8 cellular contexts compared by ENCODE assay signal in the genomic region with DNA sequence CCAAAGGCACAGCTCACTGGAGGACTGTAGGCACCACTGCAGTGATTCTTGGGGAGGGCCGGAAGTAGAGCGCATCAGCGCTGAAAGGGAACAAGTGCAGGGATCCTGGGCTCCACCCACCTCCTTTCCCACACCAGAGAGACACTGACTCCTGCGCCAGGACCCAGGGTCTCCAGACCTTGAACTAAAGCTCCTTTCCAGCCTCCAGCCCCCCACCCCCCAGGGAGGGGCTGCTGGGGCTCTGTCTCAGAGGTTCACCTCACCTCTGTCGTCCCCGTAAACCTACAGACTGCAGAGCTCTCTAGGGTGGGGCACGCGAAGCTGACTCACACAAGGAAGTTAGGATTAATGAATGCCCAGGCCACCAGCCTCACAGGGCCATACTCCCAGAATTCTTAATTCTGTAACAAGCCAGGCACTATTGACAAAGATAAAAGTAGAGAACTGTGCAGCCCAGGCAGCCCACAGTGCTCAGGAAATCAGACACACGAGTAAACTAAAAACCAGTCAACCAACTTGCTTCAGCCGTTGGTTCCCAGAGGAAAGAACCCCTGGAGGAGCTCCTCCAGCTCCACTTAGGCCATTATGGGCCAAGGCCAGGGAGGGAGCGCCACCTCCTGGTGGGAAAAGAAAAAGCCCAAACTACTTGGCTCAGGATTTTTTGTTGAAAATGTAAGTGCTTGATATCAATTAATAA. TPM values are rescaled to one million over a fixed set of nuclear protein-coding genes. Genes with fewer than 3 reads are reported as not detected.
A peak's percentile ranks its signal among the peaks of the same experiment; 100 is the strongest.
DNase-seq lines count a peak whose midpoint lies in the region; ATAC-seq and TF ChIP-seq lines count a peak whose summit lies in the region.

No MANE protein-coding gene starts in this region.

- CTCF ChIA-PET in SK-N-SH (lab: Yijun Ruan, JAX), result interaction anchor here (0.6 to 15.8 kb wide), 53 partner anchors 10 to 607 kb away, joined by 3 to 254 read pairs (median 5); a partner anchor contains a TSS

- POLR2A ChIA-PET in SK-N-SH (lab: Yijun Ruan, JAX), result interaction anchor here (1.1 kb wide), 1 partner anchor 45 kb away, joined by 4 read pairs; no protein-coding TSS in a partner anchor

- H3K4me1 Mint-ChIP-seq in activated naive CD8-positive, alpha-beta T cell treated with anti-CD3 and anti-CD28 coated beads for 36 hours, result no peaks in the 10 kb centered on the region

- no peaks in the 10 kb centered on the region for H3K36me3 Mint-ChIP-seq in activated naive CD8-positive, alpha-beta T cell treated with anti-CD3 and anti-CD28 coated beads for 36 hours

- peaks cover 0 to 3% of the 10 kb centered on the region in 2 experiments; a peak in 2 of 4 replicates for H3K4me1 ChIP-seq in SK-N-SH (ENCODE audit: control insufficient read depth in 1 of 2, insufficient read depth in 2 of 2, low read depth in 1 of 2, low read length in 1 of 2)

- H3K36me3 ChIP-seq in SK-N-SH (replicated peaks in 1 of 2; ENCODE audit: control insufficient read depth in 1 of 2, insufficient read depth in 2 of 2, low read length in 1 of 2), result no peaks in the 10 kb centered on the region

- 70% methylated on average over 11 of the region's 11 CpGs for WGBS in SK-N-SH (ENCODE audit: low lambda C conversion rate)

- peak overlapping the region; percentile 10; the same call in 1 of the 2 replicates for H3K4me2 ChIP-seq in SK-N-SH

- H3F3A ChIP-seq in SK-N-SH (replicated peaks; ENCODE audit: insufficient read depth), result no peaks in the 10 kb centered on the region

- TF ChIP-seq CTCF in SK-N-SH (IDR thresholded peaks at IDR 0.05), result peak; percentile 97

- TF ChIP-seq RAD21 in SK-N-SH (IDR thresholded peaks at IDR 0.05; ENCODE audit: low read length), result peak; percentile 97

- no peaks in the 10 kb centered on the region for H4K20me1 ChIP-seq in SK-N-SH (ENCODE audit: insufficient read depth)

- H3K27ac ChIP-seq in SK-N-SH (ENCODE audit: low read depth in 2 of 2, low read length in 1 of 2), result no peak overlapping the region

- H3K9ac ChIP-seq in SK-N-SH, result no peak overlapping the region

- H3K27ac Mint-ChIP-seq in activated naive CD8-positive, alpha-beta T cell treated with anti-CD3 and anti-CD28 coated beads for 36 hours, result no peak overlapping the region

- H2AFZ ChIP-seq in SK-N-SH (ENCODE audit: low read depth), result peak overlapping the region; percentile 85

- H3K9me3 ChIP-seq in SK-N-SH, result no peaks in the 10 kb centered on the region

- intact Hi-C loops in Right ventricle myocardium inferior (cut with DNase I) (loop anchor here (2.0 kb wide), 2 partner anchors 298 to 348 kb away; no protein-coding TSS in a partner anchor), posterior vena cava (cut with DNase I) (loop anchor here in 1 of 2 donors (2.0 to 5.0 kb wide), 2 partner anchors 296 to 348 kb away; a partner anchor contains a TSS)

- DNase-seq in DMS79 (lab: John Stamatoyannopoulos, UW), result peak; percentile 27
- peak; percentile 51 to 60 for DNase-seq in Kasumi-1 (lab: John Stamatoyannopoulos, UW)
- DNase-seq in SK-N-SH, result peak; percentile 83
- peak; percentile 46 for DNase-seq in activated naive CD8-positive, alpha-beta T cell treated with anti-CD3 and anti-CD28 coated beads for 36 hours
- DNase-seq in Right ventricle myocardium inferior (ENCODE audit: missing footprints), result no peak
- DNase-seq in posterior vena cava (ENCODE audit: low spot score), result peak; percentile 85

- H3K9me2 ChIP-seq in SK-N-SH, result no peaks in the 10 kb centered on the region

- H3K9me3 Mint-ChIP-seq in activated naive CD8-positive, alpha-beta T cell treated with anti-CD3 and anti-CD28 coated beads for 36 hours, result no peaks in the 10 kb centered on the region

- no peaks in the 10 kb centered on the region for H3K27me3 ChIP-seq in SK-N-SH (ENCODE audit: insufficient read depth)

- peak overlapping the region in 1 of 2 experiments; percentile 30; a peak in 1 of 4 replicates for H3K4me3 ChIP-seq in SK-N-SH (ENCODE audit: low read depth in 2 of 2, low read length in 1 of 2)

- no peak overlapping the region for H3K4me3 Mint-ChIP-seq in activated naive CD8-positive, alpha-beta T cell treated with anti-CD3 and anti-CD28 coated beads for 36 hours

- ATAC-seq in Right ventricle myocardium inferior (peak; percentile 62), HG03045 (IDR thresholded peaks at IDR 0.05; ENCODE audit: unreplicated experiment) (no peak), GM21825 (IDR thresholded peaks at IDR 0.05; ENCODE audit: unreplicated experiment) (no peak)

- H3K79me2 ChIP-seq in SK-N-SH (ENCODE audit: insufficient read depth), result no peaks in the 10 kb centered on the region

- no peak for TF ChIP-seq EP300 in SK-N-SH (IDR thresholded peaks at IDR 0.05; ENCODE audit: borderline replicate concordance in 1 of 2, low read depth in 1 of 2, low read length in 1 of 2)

- no peaks in the 10 kb centered on the region for H3K27me3 Mint-ChIP-seq in activated naive CD8-positive, alpha-beta T cell treated with anti-CD3 and anti-CD28 coated beads for 36 hours

TF ChIP-seq in SK-N-SH, 30 proteins besides CTCF, POLR2A, EP300 and RAD21:
- TF ChIP-seq MEF2A (IDR thresholded peaks at IDR 0.05; ENCODE audit: borderline replicate concordance, low read depth), result no peak
- TF ChIP-seq NRF1 (IDR thresholded peaks at IDR 0.05; ENCODE audit: low read depth, low read length), result no peak
- peak; percentile 49; the same call in 1 of the 2 replicates for TF ChIP-seq RCOR1 (IDR thresholded peaks at IDR 0.05; ENCODE audit: low read length)
- TF ChIP-seq SMC3 (IDR thresholded peaks at IDR 0.05; ENCODE audit: low read depth, low read length), result peak; percentile 92
- TF ChIP-seq, protein P1, sequence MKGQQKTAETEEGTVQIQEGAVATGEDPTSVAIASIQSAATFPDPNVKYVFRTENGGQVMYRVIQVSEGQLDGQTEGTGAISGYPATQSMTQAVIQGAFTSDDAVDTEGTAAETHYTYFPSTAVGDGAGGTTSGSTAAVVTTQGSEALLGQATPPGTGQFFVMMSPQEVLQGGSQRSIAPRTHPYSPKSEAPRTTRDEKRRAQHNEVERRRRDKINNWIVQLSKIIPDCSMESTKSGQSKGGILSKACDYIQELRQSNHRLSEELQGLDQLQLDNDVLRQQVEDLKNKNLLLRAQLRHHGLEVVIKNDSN (IDR thresholded peaks at IDR 0.05; ENCODE audit: borderline replicate concordance, low read depth), result no peak
- no peak for TF ChIP-seq POLR2AphosphoS5 (IDR thresholded peaks at IDR 0.05; ENCODE audit: low read depth, low read length)
- 0 out of 2 replicates have a peak, but pooled peaks have one; percentile 1 for TF ChIP-seq FOSL2 (IDR thresholded peaks at IDR 0.05; ENCODE audit: borderline replicate concordance, low read depth)

RNA-seq across cellular contexts. Expression of a gene that starts 45.1 kb away (rescaled TPM):
- polyA plus RNA-seq in SK-N-SH (2012; rRNA removed), result 29.3 and 34.9 TPM in 2 replicates
- polyA plus RNA-seq in SK-N-SH (2012; cell fraction: cytosol; rRNA removed), result 53.4 and 60.7 TPM in 2 replicates
- 28.1 and 33.0 TPM in 2 replicates for polyA plus RNA-seq in SK-N-SH (2012; cell fraction: nucleus; rRNA removed)
- 10 to 100 TPM; 76.3 to 80.3 TPM for total RNA-seq in activated naive CD8-positive, alpha-beta T cell treated with anti-CD3 and anti-CD28 coated beads for 36 hours
- total RNA-seq in Right ventricle myocardium inferior (441 TPM), posterior vena cava (10 to 100 TPM; 32.1 to 42.7 TPM)
